In the genomic region with DNA sequence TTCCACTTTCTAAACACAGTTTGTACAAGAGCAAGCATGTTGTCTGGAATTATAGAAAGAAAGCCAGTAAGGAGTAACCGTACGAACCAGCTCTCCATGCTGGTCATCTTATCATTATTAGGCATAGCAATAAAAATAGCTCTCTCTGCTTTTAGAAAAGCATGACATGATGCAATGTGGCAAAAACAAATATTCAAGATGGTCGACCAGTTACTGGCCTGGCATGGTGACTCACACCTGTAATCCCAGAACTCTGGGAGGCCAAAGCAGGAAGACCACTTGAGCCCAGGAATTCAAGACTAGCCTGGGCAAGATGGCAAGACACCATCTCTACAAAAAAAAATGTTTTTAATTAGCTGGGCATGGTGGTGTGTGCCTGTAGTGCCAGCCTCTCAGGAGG, we compare ENCODE assay signal across 1 cellular context.
TF ChIP-seq lines count a peak whose summit lies in the region.

No MANE protein-coding gene starts in this region.

TF ChIP-seq in K562, 482 proteins besides CTCF, POLR2A, EP300 and RAD21 (continued from another document):
- TF ChIP-seq, protein P1, sequence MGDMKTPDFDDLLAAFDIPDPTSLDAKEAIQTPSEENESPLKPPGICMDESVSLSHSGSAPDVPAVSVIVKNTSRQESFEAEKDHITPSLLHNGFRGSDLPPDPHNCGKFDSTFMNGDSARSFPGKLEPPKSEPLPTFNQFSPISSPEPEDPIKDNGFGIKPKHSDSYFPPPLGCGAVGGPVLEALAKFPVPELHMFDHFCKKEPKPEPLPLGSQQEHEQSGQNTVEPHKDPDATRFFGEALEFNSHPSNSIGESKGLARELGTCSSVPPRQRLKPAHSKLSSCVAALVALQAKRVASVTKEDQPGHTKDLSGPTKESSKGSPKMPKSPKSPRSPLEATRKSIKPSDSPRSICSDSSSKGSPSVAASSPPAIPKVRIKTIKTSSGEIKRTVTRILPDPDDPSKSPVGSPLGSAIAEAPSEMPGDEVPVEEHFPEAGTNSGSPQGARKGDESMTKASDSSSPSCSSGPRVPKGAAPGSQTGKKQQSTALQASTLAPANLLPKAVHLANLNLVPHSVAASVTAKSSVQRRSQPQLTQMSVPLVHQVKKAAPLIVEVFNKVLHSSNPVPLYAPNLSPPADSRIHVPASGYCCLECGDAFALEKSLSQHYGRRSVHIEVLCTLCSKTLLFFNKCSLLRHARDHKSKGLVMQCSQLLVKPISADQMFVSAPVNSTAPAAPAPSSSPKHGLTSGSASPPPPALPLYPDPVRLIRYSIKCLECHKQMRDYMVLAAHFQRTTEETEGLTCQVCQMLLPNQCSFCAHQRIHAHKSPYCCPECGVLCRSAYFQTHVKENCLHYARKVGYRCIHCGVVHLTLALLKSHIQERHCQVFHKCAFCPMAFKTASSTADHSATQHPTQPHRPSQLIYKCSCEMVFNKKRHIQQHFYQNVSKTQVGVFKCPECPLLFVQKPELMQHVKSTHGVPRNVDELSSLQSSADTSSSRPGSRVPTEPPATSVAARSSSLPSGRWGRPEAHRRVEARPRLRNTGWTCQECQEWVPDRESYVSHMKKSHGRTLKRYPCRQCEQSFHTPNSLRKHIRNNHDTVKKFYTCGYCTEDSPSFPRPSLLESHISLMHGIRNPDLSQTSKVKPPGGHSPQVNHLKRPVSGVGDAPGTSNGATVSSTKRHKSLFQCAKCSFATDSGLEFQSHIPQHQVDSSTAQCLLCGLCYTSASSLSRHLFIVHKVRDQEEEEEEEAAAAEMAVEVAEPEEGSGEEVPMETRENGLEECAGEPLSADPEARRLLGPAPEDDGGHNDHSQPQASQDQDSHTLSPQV (IDR thresholded peaks at IDR 0.05) = 0 out of 2 replicates have a peak, but pooled peaks have one; percentile 38
- no peak for TF ChIP-seq SRSF1 (IDR thresholded peaks at IDR 0.05; ENCODE audit: low read depth, low read length)
- peak; percentile 2; the same call in 1 of the 2 replicates for TF ChIP-seq JUND (IDR thresholded peaks at IDR 0.05; ENCODE audit: borderline replicate concordance, low read depth, low read length)
- TF ChIP-seq JUND (tag; IDR thresholded peaks at IDR 0.05; ENCODE audit: borderline replicate concordance, low read depth, low read length) = no peak
- no peak for TF ChIP-seq ZNF232 (CRISPR knock-in tag; IDR thresholded peaks at IDR 0.05)
